8 cellular contexts compared by ENCODE assay signal in genomic region chr1:75616436-75617433, GRCh38. TPM values are rescaled to one million over a fixed set of nuclear protein-coding genes. Genes with fewer than 3 reads are reported as not detected.
DNase-seq lines count a peak whose midpoint lies in the region; ATAC-seq and TF ChIP-seq lines count a peak whose summit lies in the region.

No MANE protein-coding gene starts in this region.

- no peak for ATAC-seq in stimulated activated naive B cell treated with anti-CD40 and anti-IgM and Interleukin-4, amounts not matched to agents 10 μg/mL and 1 μg/mL and 100 μg/mL, for 72 hours (replicated peaks)
- no peak for ATAC-seq in activated CD4-positive, CD25-positive, alpha-beta regulatory T cell treated with anti-CD3 and anti-CD28 coated beads, Interleukin-2, amount 50 U/mL, for 24 hours
- no peak for ATAC-seq in GM18505 (IDR thresholded peaks at IDR 0.05; ENCODE audit: unreplicated experiment)

- no peak overlapping the region for H3K27ac ChIP-seq in ascending aorta

- peaks cover 19 to 23% of the 10 kb centered on the region in 2 donors for H3K4me1 Mint-ChIP-seq in immature natural killer cell
- H3K4me1 Mint-ChIP-seq in stimulated activated naive B cell treated with anti-CD40 and anti-IgM and Interleukin-4, amounts not matched to agents 10 μg/mL and 1 μg/mL and 100 μg/mL, for 72 hours = peaks cover 16 to 22% of the 10 kb centered on the region in 2 donors

- no peaks in the 10 kb centered on the region for H3K36me3 ChIP-seq in ascending aorta

- peak overlapping the region; percentile 54 to 74 for H3K4me3 ChIP-seq in ascending aorta

- intact Hi-C loops in ascending aorta (cut with DNase I) = no loop called here

- peaks cover 0 to 9% (median 2%) of the 10 kb centered on the region in 6 donors for H3K9me3 Mint-ChIP-seq in immature natural killer cell
- peaks cover 0 to 3% of the 10 kb centered on the region in 2 donors for H3K9me3 Mint-ChIP-seq in stimulated activated naive B cell treated with anti-CD40 and anti-IgM and Interleukin-4, amounts not matched to agents 10 μg/mL and 1 μg/mL and 100 μg/mL, for 72 hours

- H3K27me3 Mint-ChIP-seq in immature natural killer cell (ENCODE audit: low read depth in 3 of 3) = peaks cover 17 to 26% (median 18%) of the 10 kb centered on the region in 3 donors
- peaks cover 54 to 83% of the 10 kb centered on the region in 2 donors for H3K27me3 Mint-ChIP-seq in stimulated activated naive B cell treated with anti-CD40 and anti-IgM and Interleukin-4, amounts not matched to agents 10 μg/mL and 1 μg/mL and 100 μg/mL, for 72 hours

- TF ChIP-seq POLR2A in GM18505 (IDR thresholded peaks at IDR 0.05; ENCODE audit: borderline replicate concordance, extremely low read depth, insufficient read depth, insufficient read length) = no peak

- H3K9me3 ChIP-seq in ascending aorta = no peaks in the 10 kb centered on the region

- no peak for TF ChIP-seq CTCF in ascending aorta (IDR thresholded peaks at IDR 0.05)

- H3K4me3 Mint-ChIP-seq in immature natural killer cell = peak overlapping the region; percentile 11 to 63 (median 48)
- peak overlapping the region; percentile 12 to 19 for H3K4me3 Mint-ChIP-seq in stimulated activated naive B cell treated with anti-CD40 and anti-IgM and Interleukin-4, amounts not matched to agents 10 μg/mL and 1 μg/mL and 100 μg/mL, for 72 hours

- no peak overlapping the region for H3K27ac Mint-ChIP-seq in immature natural killer cell
- H3K27ac Mint-ChIP-seq in stimulated activated naive B cell treated with anti-CD40 and anti-IgM and Interleukin-4, amounts not matched to agents 10 μg/mL and 1 μg/mL and 100 μg/mL, for 72 hours = peak overlapping the region; percentile 14

- H3K4me1 ChIP-seq in ascending aorta = peaks cover 0 to 12% of the 10 kb centered on the region in 2 donors

- H3K36me3 Mint-ChIP-seq in immature natural killer cell = no peaks in the 10 kb centered on the region
- no peaks in the 10 kb centered on the region for H3K36me3 Mint-ChIP-seq in stimulated activated naive B cell treated with anti-CD40 and anti-IgM and Interleukin-4, amounts not matched to agents 10 μg/mL and 1 μg/mL and 100 μg/mL, for 72 hours

- no peaks in the 10 kb centered on the region for H3K27me3 ChIP-seq in ascending aorta

- peak; percentile 56 for DNase-seq in NCI-H2227 (lab: John Stamatoyannopoulos, UW; ENCODE audit: unreplicated experiment)
- DNase-seq in NCI-H2227 treated with DMSO at 0.1 percent for 48 hours (lab: John Stamatoyannopoulos, UW) = no peak
- no peak for DNase-seq in ascending aorta (ENCODE audit: low spot score in 2 of 2)
- no peak for DNase-seq in immature natural killer cell
- no peak for DNase-seq in stimulated activated naive B cell treated with anti-CD40 and anti-IgM and Interleukin-4, amounts not matched to agents 10 μg/mL and 1 μg/mL and 100 μg/mL, for 72 hours
- DNase-seq in NCI-H526 treated with DMSO at 0.1 percent for 48 hours (lab: John Stamatoyannopoulos, UW) = no peak

RNA-seq across cellular contexts. Expression of gene SLC44A5, which starts 5.8 kb away (rescaled TPM):
- total RNA-seq in ascending aorta = not detected
- under 1 TPM in 2 of 3 donors, not detected in 1; 0.25 to 0.88 TPM for polyA plus RNA-seq in immature natural killer cell
